In genomic region chr5:38426986-38427950, GRCh38 we compare ENCODE assay signal across 18 cellular contexts.
DNase-seq lines count a peak whose midpoint lies in the region; ATAC-seq, FAIRE-seq and TF ChIP-seq lines count a peak whose summit lies in the region.
"Had no signal": no experiment of that assay in that cellular context is flagged by ENCODE, and none has a peak within 500 bp of the region (broad histone marks: within the 10 kb centered on the region; RNA-seq: fewer than 3 reads in every experiment).

No MANE protein-coding gene starts in this region.

- CTCF ChIA-PET in HepG2 (lab: Yijun Ruan, JAX; ENCODE audit: low intra/inter-chr PET ratio, low total read pairs) = no interaction called here

- TF ChIP-seq CTCF in HepG2 (CRISPR knock-in tag; IDR thresholded peaks at IDR 0.05) (no peak), right lobe of liver (IDR thresholded peaks at IDR 0.05) (no peak), foreskin keratinocyte (conservative IDR thresholded peaks at IDR 0.05) (no peak), CD14-positive monocyte (IDR thresholded peaks at IDR 0.05) (no peak)

- 57% methylated on average over 9 of the region's 9 CpGs for WGBS in HepG2 (ENCODE audit: low lambda C conversion rate)
- WGBS in right lobe of liver (ENCODE audit: insufficient coverage, low coverage, low lambda C conversion rate, missing lambda C conversion rate) = 60% methylated on average over 6 of the region's 9 CpGs

- TF ChIP-seq RAD21 in HepG2 (CRISPR knock-in tag; IDR thresholded peaks at IDR 0.05) = no peak

- H3K4me3 ChIP-seq in HepG2 (replicated peaks in 1 of 3; ENCODE audit: insufficient read depth in 1 of 3, low read depth in 2 of 3, low read length in 3 of 3) = no peak overlapping the region
- no peak overlapping the region for H3K4me3 ChIP-seq in right lobe of liver
- H3K4me3 ChIP-seq: colonic mucosa, MG63 had no signal

- no peak overlapping the region for H2AFZ ChIP-seq in HepG2 (ENCODE audit: low read length)

- no peak overlapping the region for H3K27ac ChIP-seq in HepG2 (ENCODE audit: extremely low read length, insufficient read depth, low read length)
- no peak overlapping the region for H3K27ac ChIP-seq in right lobe of liver
- H3K27ac ChIP-seq in foreskin keratinocyte = no peak overlapping the region
- H3K27ac ChIP-seq: colonic mucosa had no signal

- peaks cover 68 to 85% (median 74%) of the 10 kb centered on the region in 3 donors for H3K27me3 Mint-ChIP-seq in CD14-positive monocyte (ENCODE audit: low read depth in 3 of 3)

- H3K9me3 ChIP-seq in HepG2 (ENCODE audit: low read length) (no peaks in the 10 kb centered on the region), right lobe of liver (no peaks in the 10 kb centered on the region)
- H3K9me3 ChIP-seq: Caco-2, colonic mucosa, MG63 had no signal

- TF ChIP-seq EP300 in HepG2 (IDR thresholded peaks at IDR 0.05; ENCODE audit: low read depth in 2 of 2, low read length in 2 of 2) (no peak), HepG2 (CRISPR knock-in tag; IDR thresholded peaks at IDR 0.05; ENCODE audit: borderline replicate concordance) (no peak)

- POLR2A ChIA-PET in HepG2 (lab: Yijun Ruan, JAX) = no interaction called here

- peaks cover 0 to 2% (median 0%) of the 10 kb centered on the region in 7 donors for H3K9me3 Mint-ChIP-seq in CD14-positive monocyte
- H3K9me3 Mint-ChIP-seq: nephron; T-helper 1 cell treated with Interleukin-12 subunit alpha and Interleukin-12 subunit beta and Interleukin-4 antibody, amounts not matched to agents 30 μg/mL and 1 μg/mL, for 36 hours had no signal

- H3K4me1 ChIP-seq in HepG2 (ENCODE audit: insufficient read depth, low read length) (no peaks in the 10 kb centered on the region), right lobe of liver (no peaks in the 10 kb centered on the region), foreskin keratinocyte (peaks cover 16% of the 10 kb centered on the region)
- H3K4me1 ChIP-seq: Caco-2, colonic mucosa had no signal

- H3K4me1 Mint-ChIP-seq in CD14-positive monocyte = no peaks in the 10 kb centered on the region

- no peaks in the 10 kb centered on the region for H4K20me1 ChIP-seq in HepG2 (ENCODE audit: insufficient read depth, low read length)

- no peaks in the 10 kb centered on the region for H3K79me2 ChIP-seq in HepG2 (ENCODE audit: insufficient read depth, low read length)

- no peak overlapping the region for H3K9ac ChIP-seq in HepG2 (ENCODE audit: insufficient read depth, low read depth, low read length)

- peak overlapping the region in 1 of 2 donors; percentile 47 for H3K4me3 Mint-ChIP-seq in CD14-positive monocyte
- H3K4me3 Mint-ChIP-seq: nephron; T-helper 1 cell treated with Interleukin-12 subunit alpha and Interleukin-12 subunit beta and Interleukin-4 antibody, amounts not matched to agents 30 μg/mL and 1 μg/mL, for 36 hours had no signal

- in situ Hi-C loops in HepG2 (cut with HindIII; ENCODE audit: extremely low pct_ligation_motif_present, low pct_unique_long_range_greater_than_20kb) = no loop called here

- no peaks in the 10 kb centered on the region; a peak in 1 of 5 replicates for H3K27me3 ChIP-seq in HepG2 (ENCODE audit: control insufficient read depth in 1 of 2, insufficient read depth in 2 of 2, low read length in 2 of 2)
- H3K27me3 ChIP-seq in right lobe of liver = no peaks in the 10 kb centered on the region
- H3K27me3 ChIP-seq in foreskin keratinocyte = no peaks in the 10 kb centered on the region
- H3K27me3 ChIP-seq: colonic mucosa, MG63 had no signal

- no peak overlapping the region for H3K27ac Mint-ChIP-seq in CD14-positive monocyte
- H3K27ac Mint-ChIP-seq: T-helper 1 cell treated with Interleukin-12 subunit alpha and Interleukin-12 subunit beta and Interleukin-4 antibody, amounts not matched to agents 30 μg/mL and 1 μg/mL, for 36 hours had no signal

- ATAC-seq in HepG2 (no peak), right lobe of liver (no peak), foreskin keratinocyte (peak; percentile 96), GM21526 (IDR thresholded peaks at IDR 0.05; ENCODE audit: low FRiP score, unreplicated experiment) (no peak)

- FAIRE-seq in HepG2 (lab: Jason Lieb, UNC) = no peak

- H3K36me3 Mint-ChIP-seq in CD14-positive monocyte = no peaks in the 10 kb centered on the region

- intact Hi-C loops in HepG2 (cut with micrococcal nuclease; ENCODE audit: unreplicated experiment) (no loop called here), right lobe of liver (cut with DNase I) (no loop called here), CD14-positive monocyte (cut with micrococcal nuclease) (no loop called here)

- BruUV-seq in HepG2 (replicated peaks; lab: Mats Ljungman, UMichigan) = no TSS peak

- DNase-seq in HepG2 (ENCODE audit: low spot score) (no peak), right lobe of liver (no peak), RPMI8226 (peak; percentile 18), foreskin keratinocyte (peak; percentile 78 to 91), CD14-positive monocyte (ENCODE audit: low spot score) (no peak), activated gamma-delta T cell (lab: John Stamatoyannopoulos, UW) (no peak)
- DNase-seq: activated gamma-delta T cell treated with Interleukin-2 at 50 U/mL for 16 hours; anterior cingulate cortex; Caco-2; colonic mucosa; glutamatergic neuron; GOT3; MG63; NCI-H187; NK-92 treated with Interleukin-12 subunit alpha and Interleukin-12 subunit beta, amount 100 ng/mL, for 24 hours had no signal

- TF ChIP-seq POLR2A in HepG2 (IDR thresholded peaks at IDR 0.05; ENCODE audit: insufficient read depth in 1 of 2, low read depth in 2 of 2, low read length in 2 of 2) = no peak
- TF ChIP-seq POLR2A in right lobe of liver (IDR thresholded peaks at IDR 0.05) = no peak

- H3K36me3 ChIP-seq in HepG2 (replicated peaks in 1 of 2; ENCODE audit: control insufficient read depth in 1 of 2, insufficient read depth in 2 of 2, low read length in 2 of 2) (no peaks in the 10 kb centered on the region), right lobe of liver (no peaks in the 10 kb centered on the region)
- H3K36me3 ChIP-seq: colonic mucosa, MG63 had no signal

- H3K4me2 ChIP-seq in HepG2 (ENCODE audit: low read depth, low read length) = no peak overlapping the region

TF ChIP-seq in HepG2, 621 proteins besides CTCF, POLR2A, EP300 and RAD21:
- TF ChIP-seq, protein P1, sequence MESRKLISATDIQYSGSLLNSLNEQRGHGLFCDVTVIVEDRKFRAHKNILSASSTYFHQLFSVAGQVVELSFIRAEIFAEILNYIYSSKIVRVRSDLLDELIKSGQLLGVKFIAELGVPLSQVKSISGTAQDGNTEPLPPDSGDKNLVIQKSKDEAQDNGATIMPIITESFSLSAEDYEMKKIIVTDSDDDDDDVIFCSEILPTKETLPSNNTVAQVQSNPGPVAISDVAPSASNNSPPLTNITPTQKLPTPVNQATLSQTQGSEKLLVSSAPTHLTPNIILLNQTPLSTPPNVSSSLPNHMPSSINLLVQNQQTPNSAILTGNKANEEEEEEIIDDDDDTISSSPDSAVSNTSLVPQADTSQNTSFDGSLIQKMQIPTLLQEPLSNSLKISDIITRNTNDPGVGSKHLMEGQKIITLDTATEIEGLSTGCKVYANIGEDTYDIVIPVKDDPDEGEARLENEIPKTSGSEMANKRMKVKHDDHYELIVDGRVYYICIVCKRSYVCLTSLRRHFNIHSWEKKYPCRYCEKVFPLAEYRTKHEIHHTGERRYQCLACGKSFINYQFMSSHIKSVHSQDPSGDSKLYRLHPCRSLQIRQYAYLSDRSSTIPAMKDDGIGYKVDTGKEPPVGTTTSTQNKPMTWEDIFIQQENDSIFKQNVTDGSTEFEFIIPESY (CRISPR knock-in tag; IDR thresholded peaks at IDR 0.05) = no peak
- TF ChIP-seq CREB1 (IDR thresholded peaks at IDR 0.05) = peak; percentile 13; the same call in 1 of the 2 replicates
- TF ChIP-seq CREB1 (CRISPR knock-in tag; IDR thresholded peaks at IDR 0.05) = no peak
- peak; percentile 13; the same call in 1 of the 2 replicates for TF ChIP-seq ATF7 (IDR thresholded peaks at IDR 0.05)
- no peak for TF ChIP-seq ATF7 (CRISPR knock-in tag; IDR thresholded peaks at IDR 0.05)

Comparison
In these comparisons a context has a peak if more than half of its experiments do, and no peak if none do; other contexts are left out.
1. DNase-seq: peak in RPMI8226 (single experiment) and foreskin keratinocyte (2 of 2); none in HepG2 (single experiment), right lobe of liver (0 of 3), CD14-positive monocyte (single experiment) and activated gamma-delta T cell (single experiment).